30 cellular contexts compared by ENCODE assay signal in the genomic region with DNA sequence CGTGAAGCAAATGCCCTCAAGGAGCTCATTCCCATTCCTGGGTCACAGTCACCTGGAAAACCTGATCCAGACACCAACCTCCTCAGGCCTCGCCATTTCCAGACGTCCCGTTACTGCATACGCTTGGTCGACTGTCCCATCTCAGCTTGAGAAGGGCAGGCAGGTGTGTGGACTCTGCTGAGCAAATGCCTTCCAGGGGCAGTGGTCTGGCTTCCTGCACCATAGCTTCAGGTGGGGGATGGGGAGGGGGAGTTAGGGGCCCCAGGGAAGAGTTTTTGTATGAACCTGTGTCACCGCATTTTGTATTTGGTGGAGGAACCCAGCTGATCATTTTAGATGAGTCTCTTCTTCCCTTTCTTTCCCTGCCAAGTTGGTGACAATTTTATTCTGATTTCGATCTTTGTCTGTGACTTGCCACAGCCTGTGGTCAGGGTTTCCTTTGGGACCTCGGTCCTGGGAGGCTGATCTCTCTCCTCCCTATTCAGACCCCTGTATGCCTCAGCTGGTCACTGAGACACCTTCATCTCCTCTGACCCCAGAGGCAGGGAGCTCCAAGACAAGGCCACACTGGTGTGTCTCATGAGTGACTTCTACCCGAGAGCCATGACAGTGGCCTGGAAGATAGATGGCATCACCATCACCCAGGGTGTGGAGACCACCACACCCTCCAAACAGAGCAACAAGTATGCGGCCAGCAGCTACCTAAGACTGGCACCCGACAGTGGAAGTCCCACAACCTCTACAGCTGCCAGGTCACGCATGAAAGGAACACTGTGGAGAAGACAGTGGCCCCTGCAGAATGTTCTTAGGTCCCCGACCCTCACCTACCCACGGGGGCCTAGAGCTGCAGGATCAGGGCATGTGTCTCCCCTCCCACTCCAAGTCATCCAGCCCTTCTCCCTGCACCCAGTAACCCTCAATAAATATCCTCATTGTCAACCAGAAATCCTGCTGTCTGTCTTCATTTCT. TPM values are rescaled to one million over a fixed set of nuclear protein-coding genes. Genes with fewer than 3 reads are reported as not detected.
DNase-seq lines count a peak whose midpoint lies in the region; ATAC-seq and TF ChIP-seq lines count a peak whose summit lies in the region.
"Had no signal": no experiment of that assay in that cellular context is flagged by ENCODE, and none has a peak within 500 bp of the region (broad histone marks: within the 10 kb centered on the region; RNA-seq: fewer than 3 reads in every experiment).

No MANE protein-coding gene starts in this region.

- H3K27me3 Mint-ChIP-seq in activated B cell treated with CpG ODN at 0.5 μM for 24 hours: no peaks in the 10 kb centered on the region
- H3K27me3 Mint-ChIP-seq in naive B cell: no peaks in the 10 kb centered on the region

- CTCF ChIA-PET in activated B cell treated with CpG ODN at 0.5 μM for 24 hours (lab: Charles Lee): interaction anchor here (1.0 to 1.9 kb wide), 7 partner anchors 18 to 157 kb away, joined by 3 to 6 read pairs (median 5); no protein-coding TSS in a partner anchor

- H3K4me3 Mint-ChIP-seq in activated B cell treated with CpG ODN at 0.5 μM for 24 hours (peak overlapping the region; percentile 44), naive B cell (peak overlapping the region; percentile 32 to 85 (median 70))
- H3K4me3 Mint-ChIP-seq: CD8-positive, alpha-beta memory T cell had no signal

- H3K9me3 ChIP-seq in DOHH2 (ENCODE audit: control insufficient read depth, insufficient read depth, low read length) (no peaks in the 10 kb centered on the region), aorta (ENCODE audit: control insufficient read depth, low read length) (no peaks in the 10 kb centered on the region)
- H3K9me3 ChIP-seq: HAP-1 had no signal

- H3K36me3 Mint-ChIP-seq in activated B cell treated with CpG ODN at 0.5 μM for 24 hours (ENCODE audit: low read depth) (peaks cover 13% of the 10 kb centered on the region), naive B cell (peaks cover 7 to 8% of the 10 kb centered on the region in 2 donors)
- H3K36me3 Mint-ChIP-seq: CD8-positive, alpha-beta memory T cell had no signal

- H3K4me1 Mint-ChIP-seq in activated B cell treated with CpG ODN at 0.5 μM for 24 hours (peaks cover 87% of the 10 kb centered on the region), naive B cell (peaks cover 77 to 92% (median 91%) of the 10 kb centered on the region in 3 donors)
- H3K4me1 Mint-ChIP-seq: CD8-positive, alpha-beta memory T cell had no signal

- peak overlapping the region; percentile 54 for H3K4me2 ChIP-seq in DOHH2 (ENCODE audit: low read length)

- no peaks in the 10 kb centered on the region for H3K9me2 ChIP-seq in DOHH2 (replicated peaks; ENCODE audit: control insufficient read depth, low read length)

- DNase-seq in activated B cell treated with CpG ODN at 0.5 μM for 24 hours: no peak
- no peak for DNase-seq in naive B cell
- DNase-seq in aorta: peak; percentile 28 to 43
- DNase-seq in stimulated activated naive CD4-positive, alpha-beta T cell treated with Interleukin-2 at 50 U/mL for 16 hours (lab: John Stamatoyannopoulos, UW): no peak
- DNase-seq: C1 segment of cervical spinal cord; Calu3; CD8-positive, alpha-beta memory T cell; DMS153; EL; GF-D8; GM23248; IMR-90; Karpas-422; MV-4-11; NCI-H1694; NCI-H2081; NCI-H2171; NCI-H345; NCI-H524 treated with DMSO at 0.1 percent for 48 hours; NCI-H82; PC-3; Right ventricle myocardium superior had no signal

- peak overlapping the region; percentile 85 for H3K27ac Mint-ChIP-seq in activated B cell treated with CpG ODN at 0.5 μM for 24 hours
- peak overlapping the region; percentile 68 to 97 (median 96) for H3K27ac Mint-ChIP-seq in naive B cell

- H3F3A ChIP-seq in DOHH2 (ENCODE audit: control insufficient read depth, insufficient read depth): peaks cover 43% of the 10 kb centered on the region

- H3K36me3 ChIP-seq in DOHH2 (ENCODE audit: control insufficient read depth, low read length): no peaks in the 10 kb centered on the region
- no peaks in the 10 kb centered on the region for H3K36me3 ChIP-seq in aorta (ENCODE audit: control insufficient read depth in 1 of 2, insufficient read depth in 2 of 2, low read length in 1 of 2)
- H3K36me3 ChIP-seq: HAP-1 had no signal

- no peaks in the 10 kb centered on the region for H4K20me1 ChIP-seq in DOHH2 (ENCODE audit: control insufficient read depth, insufficient read depth, low read depth, low read length)

- H3K9me3 Mint-ChIP-seq in activated B cell treated with CpG ODN at 0.5 μM for 24 hours (no peaks in the 10 kb centered on the region), naive B cell (no peaks in the 10 kb centered on the region)
- H3K9me3 Mint-ChIP-seq: CD8-positive, alpha-beta memory T cell had no signal

- H3K4me3 ChIP-seq in DOHH2 (ENCODE audit: low read length) (peak overlapping the region; percentile 31; the same call in 1 of the 2 replicates), aorta (ENCODE audit: low read length in 2 of 2) (no peak overlapping the region)
- H3K4me3 ChIP-seq: GM23248, HAP-1 had no signal

- H3K27me3 ChIP-seq in DOHH2 (ENCODE audit: control insufficient read depth, low read length) (no peaks in the 10 kb centered on the region), aorta (ENCODE audit: control insufficient read depth in 1 of 2, insufficient read depth in 2 of 2, low read length in 1 of 2) (no peaks in the 10 kb centered on the region)

- ATAC-seq in activated B cell treated with CpG ODN at 0.5 μM for 24 hours (ENCODE audit: low read depth) (peak; percentile 41), naive B cell (ENCODE audit: low read depth in 2 of 2) (peak; percentile 60 to 67), aorta (ENCODE audit: low FRiP score) (no peak), GM21390 (IDR thresholded peaks at IDR 0.05; ENCODE audit: unreplicated experiment) (no peak), HG03025 (IDR thresholded peaks at IDR 0.05; ENCODE audit: low FRiP score, unreplicated experiment) (no peak)
- ATAC-seq: PC-3 had no signal

- H3K4me1 ChIP-seq in DOHH2 (ENCODE audit: control insufficient read depth, low read length) (peaks cover 97% of the 10 kb centered on the region), aorta (ENCODE audit: control insufficient read depth in 1 of 2, insufficient read depth in 2 of 2, low read length in 2 of 2) (no peaks in the 10 kb centered on the region)
- H3K4me1 ChIP-seq: HAP-1 had no signal

- POLR2A ChIA-PET in activated B cell treated with CpG ODN at 0.5 μM for 24 hours (lab: Charles Lee): interaction anchor here (0.7 to 5.8 kb wide), 8 partner anchors 9 to 101 kb away, joined by 3 to 133 read pairs (median 10); no protein-coding TSS in a partner anchor

- peak overlapping the region; percentile 90 for H3K27ac ChIP-seq in DOHH2 (ENCODE audit: low read depth, low read length)
- no peak overlapping the region for H3K27ac ChIP-seq in aorta (ENCODE audit: low read depth in 1 of 2, low read length in 2 of 2)
- H3K27ac ChIP-seq: GM23248 had no signal

- intact Hi-C loops in activated B cell treated with CpG ODN at 0.5 μM for 24 hours (cut with micrococcal nuclease): no loop called here
- intact Hi-C loops in aorta (cut with DNase I): no loop called here

- WGBS in aorta, 2 donors: 72 to 76% methylated on average over 15 of the region's 15 CpGs

- TF ChIP-seq CTCF in DOHH2 (IDR thresholded peaks at IDR 0.05; ENCODE audit: low read depth, low read length, poor library complexity, severe bottlenecking) (no peak), activated B cell treated with CpG ODN at 0.5 μM for 24 hours (IDR thresholded peaks at IDR 0.05) (no peak)

- no peaks in the 10 kb centered on the region for H3K79me2 ChIP-seq in DOHH2 (ENCODE audit: control insufficient read depth, low read length)

RNA-seq across cellular contexts. Expression of gene IGLL5, which starts 22.9 kb away (rescaled TPM):
- 189 and 195 TPM in 2 replicates for total RNA-seq in activated B cell treated with CpG ODN at 0.5 μM for 24 hours
- polyA plus RNA-seq in naive B cell (ENCODE audit: low read depth in 6 of 6): 100 to 1,000 TPM; 233 to 640 (median 475) TPM
- total RNA-seq in aorta: 1 to 10 TPM; 1.0 to 6.1 TPM
- 1 to 10 TPM in 1 of 2 donors, under 1 TPM in 1; 0.51 to 3.0 TPM for polyA plus RNA-seq in aorta
- total RNA-seq: A673; Calu3; CD8-positive, alpha-beta memory T cell; GM23248; IMR-90; M059J; PC-3; Right ventricle myocardium superior; RPMI7951; SK-MEL-5 had no signal
- polyA plus RNA-seq: CD8-positive, alpha-beta memory T cell; GM23248; IMR-90 had no signal

Comparison
In these comparisons a context has a peak if more than half of its experiments do, and no peak if none do; other contexts are left out.
1. ATAC-seq: peak in activated B cell treated with CpG ODN at 0.5 μM for 24 hours (single experiment) and naive B cell (2 of 2); none in aorta (single experiment), GM21390 (single experiment) and HG03025 (single experiment).
2. DNase-seq: peak in aorta (2 of 2); none in activated B cell treated with CpG ODN at 0.5 μM for 24 hours (single experiment), naive B cell (single experiment) and stimulated activated naive CD4-positive, alpha-beta T cell treated with Interleukin-2 at 50 U/mL for 16 hours (single experiment).
3. RNA of gene IGLL5, which starts 22.9 kb away (total RNA-seq): 189 to 195 TPM in activated B cell treated with CpG ODN at 0.5 μM for 24 hours; 1.0 to 6.1 TPM in aorta; every median in the first group is over 10 times any median in the second.